Comparison of ENCODE assay signal across 1 cellular context in genomic region chr4:102868782-102869568, GRCh38.
A peak's percentile ranks its signal among the peaks of the same experiment; 100 is the strongest.
TF ChIP-seq lines count a peak whose summit lies in the region.

Gene CISD2 (plus strand): TSS chr4:102868992. CDS start chr4:102869085, 93 bp downstream.

TF ChIP-seq in K562, 482 proteins besides CTCF, POLR2A, EP300 and RAD21 (continued from another document and continues in another):
- TF ChIP-seq, protein P1, sequence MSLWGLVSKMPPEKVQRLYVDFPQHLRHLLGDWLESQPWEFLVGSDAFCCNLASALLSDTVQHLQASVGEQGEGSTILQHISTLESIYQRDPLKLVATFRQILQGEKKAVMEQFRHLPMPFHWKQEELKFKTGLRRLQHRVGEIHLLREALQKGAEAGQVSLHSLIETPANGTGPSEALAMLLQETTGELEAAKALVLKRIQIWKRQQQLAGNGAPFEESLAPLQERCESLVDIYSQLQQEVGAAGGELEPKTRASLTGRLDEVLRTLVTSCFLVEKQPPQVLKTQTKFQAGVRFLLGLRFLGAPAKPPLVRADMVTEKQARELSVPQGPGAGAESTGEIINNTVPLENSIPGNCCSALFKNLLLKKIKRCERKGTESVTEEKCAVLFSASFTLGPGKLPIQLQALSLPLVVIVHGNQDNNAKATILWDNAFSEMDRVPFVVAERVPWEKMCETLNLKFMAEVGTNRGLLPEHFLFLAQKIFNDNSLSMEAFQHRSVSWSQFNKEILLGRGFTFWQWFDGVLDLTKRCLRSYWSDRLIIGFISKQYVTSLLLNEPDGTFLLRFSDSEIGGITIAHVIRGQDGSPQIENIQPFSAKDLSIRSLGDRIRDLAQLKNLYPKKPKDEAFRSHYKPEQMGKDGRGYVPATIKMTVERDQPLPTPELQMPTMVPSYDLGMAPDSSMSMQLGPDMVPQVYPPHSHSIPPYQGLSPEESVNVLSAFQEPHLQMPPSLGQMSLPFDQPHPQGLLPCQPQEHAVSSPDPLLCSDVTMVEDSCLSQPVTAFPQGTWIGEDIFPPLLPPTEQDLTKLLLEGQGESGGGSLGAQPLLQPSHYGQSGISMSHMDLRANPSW (CRISPR knock-in tag; IDR thresholded peaks at IDR 0.05), result no peak
- TF ChIP-seq RBM39 (optimal IDR thresholded peaks at IDR 0.05; ENCODE audit: low read depth, low read length) (no peak), SRF (CRISPR knock-in tag; IDR thresholded peaks at IDR 0.05) (no peak; a peak in 1 of 4 replicates), ZFX (CRISPR knock-in tag; IDR thresholded peaks at IDR 0.05) (peak; percentile 85), CREB1 (IDR thresholded peaks at IDR 0.05) (peak; percentile 81), CREB1 (CRISPR knock-in tag; IDR thresholded peaks at IDR 0.05) (peak; percentile 72; the same call in 1 of the 2 replicates), ZNF785 (CRISPR knock-in tag; IDR thresholded peaks at IDR 0.05) (no peak), NR2C2 (CRISPR knock-in tag; IDR thresholded peaks at IDR 0.05) (no peak; the same call in 1 of the 2 replicates), NR2C2 (tag; IDR thresholded peaks at IDR 0.05) (peak; percentile 72), CBX2 (IDR thresholded peaks at IDR 0.05; ENCODE audit: insufficient read depth, low read length, poor library complexity, severe bottlenecking) (no peak), YY1 (IDR thresholded peaks at IDR 0.05; ENCODE audit: borderline replicate concordance in 1 of 3, control insufficient read depth in 1 of 3, extremely low read depth in 1 of 3, insufficient read depth in 3 of 3, insufficient read length in 1 of 3, insufficient replicate concordance in 2 of 3, low read depth in 1 of 3, low read length in 2 of 3) (peak in 2 of 3 experiments; percentile 48 to 67), HSF4 (CRISPR knock-in tag; IDR thresholded peaks at IDR 0.05; ENCODE audit: borderline replicate concordance) (no peak), ZKSCAN8 (CRISPR knock-in tag; IDR thresholded peaks at IDR 0.05) (no peak), ZNF121 (CRISPR knock-in tag; conservative IDR thresholded peaks at IDR 0.05) (no peak), STAT5B (CRISPR knock-in tag; IDR thresholded peaks at IDR 0.05) (no peak), ASH1L (IDR thresholded peaks at IDR 0.05; ENCODE audit: borderline replicate concordance, low read depth, partially characterized antibody) (no peak), ZFP1 (CRISPR knock-in tag; IDR thresholded peaks at IDR 0.05) (no peak), KAT8 (IDR thresholded peaks at IDR 0.05; ENCODE audit: low read depth) (no peak), SAFB2 (IDR thresholded peaks at IDR 0.05; ENCODE audit: borderline replicate concordance, low read depth, low read length, severe bottlenecking) (no peak), CBX3 (IDR thresholded peaks at IDR 0.05; ENCODE audit: borderline replicate concordance in 1 of 2, low read length in 2 of 2) (peak in 1 of 2 experiments; percentile 67; a peak in 1 of 3 replicates), GABPB1 (CRISPR knock-in tag; IDR thresholded peaks at IDR 0.05) (peak; percentile 64; the same call in 1 of the 2 replicates), NEUROD1 (IDR thresholded peaks at IDR 0.05; ENCODE audit: borderline replicate concordance, low read depth, low read length, partially characterized antibody) (peak; percentile 23), TFE3 (CRISPR knock-in tag; IDR thresholded peaks at IDR 0.05) (peak; percentile 83), FOXP1 (CRISPR knock-in tag; IDR thresholded peaks at IDR 0.05) (peak; percentile 89), KAT7 (CRISPR knock-in tag; IDR thresholded peaks at IDR 0.05; ENCODE audit: borderline replicate concordance) (peak; percentile 97; the same call in 1 of the 2 replicates), CTBP1 (IDR thresholded peaks at IDR 0.05; ENCODE audit: borderline replicate concordance) (peak; percentile 91), HDAC3 (IDR thresholded peaks at IDR 0.05; ENCODE audit: borderline replicate concordance, partially characterized antibody) (no peak), E2F3 (CRISPR knock-in tag; IDR thresholded peaks at IDR 0.05) (peak; percentile 64; the same call in 1 of the 2 replicates), ESRRB (CRISPR knock-in tag; IDR thresholded peaks at IDR 0.05; ENCODE audit: borderline replicate concordance) (no peak), USF1 (CRISPR knock-in tag; IDR thresholded peaks at IDR 0.05) (peak; percentile 99), SNIP1 (IDR thresholded peaks at IDR 0.05; ENCODE audit: low read depth) (no peak), POLR2AphosphoS2 (IDR thresholded peaks at IDR 0.05; ENCODE audit: low read length) (peak; percentile 35; the same call in 1 of the 2 replicates), GTF2E2 (tag; IDR thresholded peaks at IDR 0.05) (peak; percentile 67; the same call in 1 of the 2 replicates), SRSF7 (optimal IDR thresholded peaks at IDR 0.05; ENCODE audit: low read depth, low read length) (no peak), KLF13 (tag; IDR thresholded peaks at IDR 0.05; ENCODE audit: borderline replicate concordance, low read depth) (peak; percentile 31; the same call in 1 of the 2 replicates), PTTG1 (tag; IDR thresholded peaks at IDR 0.05; ENCODE audit: low read depth) (no peak), JUNB (CRISPR knock-in tag; conservative IDR thresholded peaks at IDR 0.05) (no peak), EGR1 (conservative IDR thresholded peaks at IDR 0.05) (no peak; the same call in 1 of the 2 replicates), C11orf30 (IDR thresholded peaks at IDR 0.05; ENCODE audit: low read depth) (peak; percentile 16), HDAC1 (IDR thresholded peaks at IDR 0.05) (peak in 1 of 2 experiments; percentile 84; a peak in 2 of 4 replicates), CEBPG (CRISPR knock-in tag; IDR thresholded peaks at IDR 0.05) (no peak; the same call in 1 of the 2 replicates), CEBPG (tag; conservative IDR thresholded peaks at IDR 0.05 in 1 of 2, IDR thresholded peaks at IDR 0.05 in 1 of 2) (no peak), HMGN3 (IDR thresholded peaks at IDR 0.05; ENCODE audit: borderline replicate concordance, extremely low read depth, insufficient read length, low read depth, low read length) (peak; percentile 77), ZBTB11 (CRISPR knock-in tag; IDR thresholded peaks at IDR 0.05) (peak in 1 of 3 experiments; percentile 52; a peak in 1 of 6 replicates), CCNT2 (IDR thresholded peaks at IDR 0.05; ENCODE audit: borderline replicate concordance, extremely low read depth, insufficient read length, low read depth, low read length) (peak; percentile 76), ZNF311 (CRISPR knock-in tag; IDR thresholded peaks at IDR 0.05) (no peak), PATZ1 (CRISPR knock-in tag; IDR thresholded peaks at IDR 0.05; ENCODE audit: borderline replicate concordance) (no peak), ZNF511 (CRISPR knock-in tag; IDR thresholded peaks at IDR 0.05) (peak; percentile 47; the same call in 1 of the 2 replicates), PTRF (tag; IDR thresholded peaks at IDR 0.05) (no peak), ILF3 (IDR thresholded peaks at IDR 0.05; ENCODE audit: borderline replicate concordance) (0 out of 2 replicates have a peak, but pooled peaks have one; percentile 49), MAFK (IDR thresholded peaks at IDR 0.05; ENCODE audit: low read length) (0 out of 2 replicates have a peak, but pooled peaks have one; percentile 10), ZNF644 (tag; IDR thresholded peaks at IDR 0.05; ENCODE audit: low read depth) (no peak)
- TF ChIP-seq, protein P2, sequence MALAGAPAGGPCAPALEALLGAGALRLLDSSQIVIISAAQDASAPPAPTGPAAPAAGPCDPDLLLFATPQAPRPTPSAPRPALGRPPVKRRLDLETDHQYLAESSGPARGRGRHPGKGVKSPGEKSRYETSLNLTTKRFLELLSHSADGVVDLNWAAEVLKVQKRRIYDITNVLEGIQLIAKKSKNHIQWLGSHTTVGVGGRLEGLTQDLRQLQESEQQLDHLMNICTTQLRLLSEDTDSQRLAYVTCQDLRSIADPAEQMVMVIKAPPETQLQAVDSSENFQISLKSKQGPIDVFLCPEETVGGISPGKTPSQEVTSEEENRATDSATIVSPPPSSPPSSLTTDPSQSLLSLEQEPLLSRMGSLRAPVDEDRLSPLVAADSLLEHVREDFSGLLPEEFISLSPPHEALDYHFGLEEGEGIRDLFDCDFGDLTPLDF (CRISPR knock-in tag; IDR thresholded peaks at IDR 0.05), result no peak; the same call in none of the 2 replicates
- TF ChIP-seq, protein P3, sequence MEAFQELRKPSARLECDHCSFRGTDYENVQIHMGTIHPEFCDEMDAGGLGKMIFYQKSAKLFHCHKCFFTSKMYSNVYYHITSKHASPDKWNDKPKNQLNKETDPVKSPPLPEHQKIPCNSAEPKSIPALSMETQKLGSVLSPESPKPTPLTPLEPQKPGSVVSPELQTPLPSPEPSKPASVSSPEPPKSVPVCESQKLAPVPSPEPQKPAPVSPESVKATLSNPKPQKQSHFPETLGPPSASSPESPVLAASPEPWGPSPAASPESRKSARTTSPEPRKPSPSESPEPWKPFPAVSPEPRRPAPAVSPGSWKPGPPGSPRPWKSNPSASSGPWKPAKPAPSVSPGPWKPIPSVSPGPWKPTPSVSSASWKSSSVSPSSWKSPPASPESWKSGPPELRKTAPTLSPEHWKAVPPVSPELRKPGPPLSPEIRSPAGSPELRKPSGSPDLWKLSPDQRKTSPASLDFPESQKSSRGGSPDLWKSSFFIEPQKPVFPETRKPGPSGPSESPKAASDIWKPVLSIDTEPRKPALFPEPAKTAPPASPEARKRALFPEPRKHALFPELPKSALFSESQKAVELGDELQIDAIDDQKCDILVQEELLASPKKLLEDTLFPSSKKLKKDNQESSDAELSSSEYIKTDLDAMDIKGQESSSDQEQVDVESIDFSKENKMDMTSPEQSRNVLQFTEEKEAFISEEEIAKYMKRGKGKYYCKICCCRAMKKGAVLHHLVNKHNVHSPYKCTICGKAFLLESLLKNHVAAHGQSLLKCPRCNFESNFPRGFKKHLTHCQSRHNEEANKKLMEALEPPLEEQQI (IDR thresholded peaks at IDR 0.05), result no peak
